ENCODE assay signal across 1 cellular context in genomic region chr19:40418040-40418439, GRCh38.
TF ChIP-seq lines count a peak whose summit lies in the region.

No MANE protein-coding gene starts in this region.

TF ChIP-seq in GM12878, 131 proteins besides CTCF, POLR2A, EP300 and RAD21:
- 0 out of 2 replicates have a peak, but pooled peaks have one; percentile 24 for TF ChIP-seq NBN (IDR thresholded peaks at IDR 0.05)
- TF ChIP-seq, protein P1, sequence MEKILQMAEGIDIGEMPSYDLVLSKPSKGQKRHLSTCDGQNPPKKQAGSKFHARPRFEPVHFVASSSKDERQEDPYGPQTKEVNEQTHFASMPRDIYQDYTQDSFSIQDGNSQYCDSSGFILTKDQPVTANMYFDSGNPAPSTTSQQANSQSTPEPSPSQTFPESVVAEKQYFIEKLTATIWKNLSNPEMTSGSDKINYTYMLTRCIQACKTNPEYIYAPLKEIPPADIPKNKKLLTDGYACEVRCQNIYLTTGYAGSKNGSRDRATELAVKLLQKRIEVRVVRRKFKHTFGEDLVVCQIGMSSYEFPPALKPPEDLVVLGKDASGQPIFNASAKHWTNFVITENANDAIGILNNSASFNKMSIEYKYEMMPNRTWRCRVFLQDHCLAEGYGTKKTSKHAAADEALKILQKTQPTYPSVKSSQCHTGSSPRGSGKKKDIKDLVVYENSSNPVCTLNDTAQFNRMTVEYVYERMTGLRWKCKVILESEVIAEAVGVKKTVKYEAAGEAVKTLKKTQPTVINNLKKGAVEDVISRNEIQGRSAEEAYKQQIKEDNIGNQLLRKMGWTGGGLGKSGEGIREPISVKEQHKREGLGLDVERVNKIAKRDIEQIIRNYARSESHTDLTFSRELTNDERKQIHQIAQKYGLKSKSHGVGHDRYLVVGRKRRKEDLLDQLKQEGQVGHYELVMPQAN (conservative IDR thresholded peaks at IDR 0.05) = no peak
